Comparison of ENCODE assay signal across 40 cellular contexts in the genomic region with DNA sequence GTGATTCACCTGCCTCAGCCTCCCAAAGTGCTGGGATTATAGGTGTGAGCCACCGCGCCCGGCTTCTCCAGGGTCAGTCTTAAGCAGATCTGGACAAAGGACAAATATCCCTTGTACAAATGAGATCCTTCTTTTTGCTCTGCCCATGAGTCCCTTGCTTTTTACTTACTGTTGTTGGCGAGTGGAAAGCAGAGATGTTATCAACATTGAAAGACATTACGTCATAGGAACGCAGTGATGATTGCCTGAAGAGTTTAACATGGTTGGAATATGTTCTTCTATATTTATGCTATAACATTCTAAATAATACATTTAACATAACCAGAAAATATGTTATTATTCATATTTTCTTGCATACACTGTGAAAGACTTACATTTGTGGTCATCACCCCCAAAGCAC.
"Had no signal": no experiment of that assay in that cellular context is flagged by ENCODE, and none has a peak within 500 bp of the region (broad histone marks: within the 10 kb centered on the region; RNA-seq: fewer than 3 reads in every experiment).

No MANE protein-coding gene starts in this region.

- H3K9me3 ChIP-seq: adrenal gland, ascending aorta, body of pancreas, breast epithelium had no signal

- H3K4me1 ChIP-seq: ascending aorta, breast epithelium had no signal

- H3K27ac ChIP-seq: adrenal gland, ascending aorta, body of pancreas, brain microvascular endothelial cell, breast epithelium, cardiac muscle cell had no signal

- H3K4me3 Mint-ChIP-seq: activated naive CD4-positive, alpha-beta T cell treated with anti-CD3 and anti-CD28 coated beads for 36 hours; activated naive CD4-positive, alpha-beta T cell treated with anti-CD3 and anti-CD28 coated beads, Interleukin-2, amount 10 ng/mL, durations not matched to agents 7 days and 5 days; activated naive CD4-positive, alpha-beta T cell treated with anti-CD3 and anti-CD28 coated beads, Interleukin-2, amount 50 U/mL, for 24 hours; activated naive CD8-positive, alpha-beta T cell; activated naive CD8-positive, alpha-beta T cell treated with anti-CD3 and anti-CD28 coated beads for 36 hours; activated naive CD8-positive, alpha-beta T cell treated with anti-CD3 and anti-CD28 coated beads, Interleukin-2, amount 10 ng/mL, durations not matched to agents 7 days and 5 days; activated naive CD8-positive, alpha-beta T cell treated with anti-CD3 and anti-CD28 coated beads, Interleukin-2, amount 50 U/mL, for 24 hours; activated T-cell treated with anti-CD3 and anti-CD28 coated beads, Interleukin-2, amount 50 U/mL, for 24 hours; activated T-cell treated with anti-CD3 and anti-CD28 coated beads, Interleukin-2, amount 50 U/mL, for 4 hours; activated T-cell treated with anti-CD3 and anti-CD28 coated beads, Interleukin-2, amount 50 U/mL, for 72 hours; activated T-helper 1 cell treated with anti-CD3 and anti-CD28 coated beads, Interleukin-12 subunit alpha, Interleukin-12 subunit beta, Interleukin-2, Interleukin-4 antibody, amounts not matched to agents 30 ng/mL and 10 ng/mL and 1 ng/mL, durations not matched to agents 14 hours and 24 hours and 36 hours; activated T-helper 17 cell treated with anti-CD3 and anti-CD28 coated beads, Interleukin-2, amount 50 U/mL, for 72 hours; brain; central memory CD8-positive, alpha-beta T cell had no signal

- DNase-seq: activated effector memory CD4-positive, alpha-beta T cell treated with anti-CD3 and anti-CD28 coated beads, Interleukin-2, amount 50 U/mL, for 16 hours; activated effector memory CD4-positive, alpha-beta T cell treated with Interleukin-2 at 50 U/mL for 16 hours; activated gamma-delta T cell; activated gamma-delta T cell treated with Interleukin-2 at 50 U/mL for 16 hours; activated naive CD4-positive, alpha-beta T cell; activated naive CD4-positive, alpha-beta T cell treated with anti-CD3 and anti-CD28 coated beads for 36 hours; activated naive CD4-positive, alpha-beta T cell treated with anti-CD3 and anti-CD28 coated beads, Interleukin-2, amount 10 ng/mL, durations not matched to agents 7 days and 5 days; activated naive CD4-positive, alpha-beta T cell treated with anti-CD3 and anti-CD28 coated beads, Interleukin-2, amount 50 U/mL, for 16 hours; activated naive CD4-positive, alpha-beta T cell treated with Interleukin-2 at 50 U/mL for 16 hours; activated naive CD8-positive, alpha-beta T cell treated with anti-CD3 and anti-CD28 coated beads for 36 hours; activated naive CD8-positive, alpha-beta T cell treated with anti-CD3 and anti-CD28 coated beads, Interleukin-2, amount 10 ng/mL, durations not matched to agents 7 days and 5 days; activated naive CD8-positive, alpha-beta T cell treated with anti-CD3 and anti-CD28 coated beads, Interleukin-2, amount 50 U/mL, for 24 hours; activated T-cell treated with anti-CD3 and anti-CD28 coated beads, Interleukin-2, amount 50 U/mL, for 1 hour; activated T-cell treated with anti-CD3 and anti-CD28 coated beads, Interleukin-2, amount 50 U/mL, for 24 hours; activated T-cell treated with anti-CD3 and anti-CD28 coated beads, Interleukin-2, amount 50 U/mL, for 4 hours; activated T-cell treated with anti-CD3 and anti-CD28 coated beads, Interleukin-2, amount 50 U/mL, for 48 hours; activated T-cell treated with anti-CD3 and anti-CD28 coated beads, Interleukin-2, amount 50 U/mL, for 72 hours; adrenal gland; amniotic stem cell; amygdala; anterior cingulate cortex; aorta; body of pancreas; brain microvascular endothelial cell; caudate nucleus; central memory CD4-positive, alpha-beta T cell; cerebellar nuclear complex had no signal

- H3K27ac Mint-ChIP-seq: activated naive CD4-positive, alpha-beta T cell treated with anti-CD3 and anti-CD28 coated beads for 36 hours; activated naive CD4-positive, alpha-beta T cell treated with anti-CD3 and anti-CD28 coated beads, Interleukin-2, amount 10 ng/mL, durations not matched to agents 7 days and 5 days; activated naive CD4-positive, alpha-beta T cell treated with anti-CD3 and anti-CD28 coated beads, Interleukin-2, amount 50 U/mL, for 24 hours; activated naive CD4-positive, alpha-beta T cell treated with anti-CD3 and anti-CD28 coated beads, Interleukin-2, amount 50 U/mL, for 72 hours; activated naive CD8-positive, alpha-beta T cell; activated naive CD8-positive, alpha-beta T cell treated with anti-CD3 and anti-CD28 coated beads for 36 hours; activated naive CD8-positive, alpha-beta T cell treated with anti-CD3 and anti-CD28 coated beads, Interleukin-2, amount 10 ng/mL, durations not matched to agents 7 days and 5 days; activated naive CD8-positive, alpha-beta T cell treated with anti-CD3 and anti-CD28 coated beads, Interleukin-2, amount 50 U/mL, for 24 hours; activated T-cell treated with anti-CD3 and anti-CD28 coated beads, Interleukin-2, amount 50 U/mL, for 24 hours; activated T-cell treated with anti-CD3 and anti-CD28 coated beads, Interleukin-2, amount 50 U/mL, for 72 hours; activated T-helper 1 cell treated with anti-CD3 and anti-CD28 coated beads, Interleukin-12 subunit alpha, Interleukin-12 subunit beta, Interleukin-2, Interleukin-4 antibody, amounts not matched to agents 30 ng/mL and 10 ng/mL and 1 ng/mL, durations not matched to agents 14 hours and 24 hours and 36 hours; activated T-helper 17 cell treated with anti-CD3 and anti-CD28 coated beads, Interleukin-2, amount 50 U/mL, for 72 hours; activated T-helper 2 cell treated with anti-CD3 and anti-CD28 coated beads, Interferon-gamma antibody, Interleukin-2, Interleukin-4, amounts not matched to agents 10 μg/mL and 5 μg/mL and 100 μg/mL, durations not matched to agents 14 hours and 24 hours and 36 hours; brain had no signal

- H3K4me3 ChIP-seq: adrenal gland, ascending aorta, body of pancreas, breast epithelium, cardiac muscle cell had no signal

- H3K27me3 Mint-ChIP-seq: activated naive CD4-positive, alpha-beta T cell treated with anti-CD3 and anti-CD28 coated beads, Interleukin-2, amount 10 ng/mL, durations not matched to agents 7 days and 5 days; activated naive CD4-positive, alpha-beta T cell treated with anti-CD3 and anti-CD28 coated beads, Interleukin-2, amount 50 U/mL, for 24 hours; activated naive CD8-positive, alpha-beta T cell; activated naive CD8-positive, alpha-beta T cell treated with anti-CD3 and anti-CD28 coated beads for 36 hours; activated naive CD8-positive, alpha-beta T cell treated with anti-CD3 and anti-CD28 coated beads, Interleukin-2, amount 10 ng/mL, durations not matched to agents 7 days and 5 days; activated naive CD8-positive, alpha-beta T cell treated with anti-CD3 and anti-CD28 coated beads, Interleukin-2, amount 50 U/mL, for 24 hours; activated T-cell treated with anti-CD3 and anti-CD28 coated beads, Interleukin-2, amount 50 U/mL, for 24 hours; activated T-helper 17 cell treated with anti-CD3 and anti-CD28 coated beads, Interleukin-2, amount 50 U/mL, for 72 hours; brain; central memory CD8-positive, alpha-beta T cell had no signal

- H3K36me3 Mint-ChIP-seq: activated naive CD4-positive, alpha-beta T cell treated with anti-CD3 and anti-CD28 coated beads, Interleukin-2, amount 10 ng/mL, durations not matched to agents 7 days and 5 days; activated naive CD4-positive, alpha-beta T cell treated with anti-CD3 and anti-CD28 coated beads, Interleukin-2, amount 50 U/mL, for 24 hours; activated naive CD4-positive, alpha-beta T cell treated with anti-CD3 and anti-CD28 coated beads, Interleukin-2, amount 50 U/mL, for 72 hours; activated naive CD8-positive, alpha-beta T cell; activated naive CD8-positive, alpha-beta T cell treated with anti-CD3 and anti-CD28 coated beads for 36 hours; activated naive CD8-positive, alpha-beta T cell treated with anti-CD3 and anti-CD28 coated beads, Interleukin-2, amount 10 ng/mL, durations not matched to agents 7 days and 5 days; brain had no signal

- H3K27me3 ChIP-seq: adrenal gland, ascending aorta, body of pancreas, brain microvascular endothelial cell, breast epithelium, cardiac muscle cell had no signal

- H3K36me3 ChIP-seq: adrenal gland, ascending aorta, brain microvascular endothelial cell, breast epithelium, cardiac muscle cell had no signal

- H3K4me1 Mint-ChIP-seq: activated naive CD4-positive, alpha-beta T cell treated with anti-CD3 and anti-CD28 coated beads, Interleukin-2, amount 10 ng/mL, durations not matched to agents 7 days and 5 days; activated naive CD4-positive, alpha-beta T cell treated with anti-CD3 and anti-CD28 coated beads, Interleukin-2, amount 50 U/mL, for 24 hours; activated naive CD8-positive, alpha-beta T cell treated with anti-CD3 and anti-CD28 coated beads for 36 hours; activated naive CD8-positive, alpha-beta T cell treated with anti-CD3 and anti-CD28 coated beads, Interleukin-2, amount 10 ng/mL, durations not matched to agents 7 days and 5 days; activated naive CD8-positive, alpha-beta T cell treated with anti-CD3 and anti-CD28 coated beads, Interleukin-2, amount 50 U/mL, for 24 hours; activated T-helper 17 cell treated with anti-CD3 and anti-CD28 coated beads, Interleukin-2, amount 50 U/mL, for 72 hours; central memory CD8-positive, alpha-beta T cell had no signal

- H3K9me3 Mint-ChIP-seq: activated naive CD4-positive, alpha-beta T cell treated with anti-CD3 and anti-CD28 coated beads for 36 hours; activated naive CD4-positive, alpha-beta T cell treated with anti-CD3 and anti-CD28 coated beads, Interleukin-2, amount 10 ng/mL, durations not matched to agents 7 days and 5 days; activated naive CD4-positive, alpha-beta T cell treated with anti-CD3 and anti-CD28 coated beads, Interleukin-2, amount 50 U/mL, for 24 hours; activated naive CD4-positive, alpha-beta T cell treated with anti-CD3 and anti-CD28 coated beads, Interleukin-2, amount 50 U/mL, for 72 hours; activated naive CD8-positive, alpha-beta T cell treated with anti-CD3 and anti-CD28 coated beads for 36 hours; activated naive CD8-positive, alpha-beta T cell treated with anti-CD3 and anti-CD28 coated beads, Interleukin-2, amount 10 ng/mL, durations not matched to agents 7 days and 5 days; activated naive CD8-positive, alpha-beta T cell treated with anti-CD3 and anti-CD28 coated beads, Interleukin-2, amount 50 U/mL, for 24 hours; activated T-cell treated with anti-CD3 and anti-CD28 coated beads, Interleukin-2, amount 50 U/mL, for 24 hours; activated T-cell treated with anti-CD3 and anti-CD28 coated beads, Interleukin-2, amount 50 U/mL, for 4 hours; activated T-cell treated with anti-CD3 and anti-CD28 coated beads, Interleukin-2, amount 50 U/mL, for 72 hours; activated T-helper 1 cell treated with anti-CD3 and anti-CD28 coated beads, Interleukin-12 subunit alpha, Interleukin-12 subunit beta, Interleukin-2, Interleukin-4 antibody, amounts not matched to agents 30 ng/mL and 10 ng/mL and 1 ng/mL, durations not matched to agents 14 hours and 24 hours and 36 hours; activated T-helper 17 cell treated with anti-CD3 and anti-CD28 coated beads, Interleukin-2, amount 50 U/mL, for 72 hours; activated T-helper 2 cell treated with anti-CD3 and anti-CD28 coated beads, Interferon-gamma antibody, Interleukin-2, Interleukin-4, amounts not matched to agents 10 μg/mL and 5 μg/mL and 100 μg/mL, durations not matched to agents 14 hours and 24 hours and 36 hours; central memory CD8-positive, alpha-beta T cell had no signal

- ATAC-seq: activated naive CD4-positive, alpha-beta T cell treated with anti-CD3 and anti-CD28 coated beads, Interleukin-2, amount 50 U/mL, for 72 hours; activated naive CD8-positive, alpha-beta T cell treated with anti-CD3 and anti-CD28 coated beads, Interleukin-2, amount 50 U/mL, for 24 hours; activated T-cell treated with anti-CD3 and anti-CD28 coated beads, Interleukin-2, amount 50 U/mL, for 4 hours; activated T-cell treated with anti-CD3 and anti-CD28 coated beads, Interleukin-2, amount 50 U/mL, for 72 hours; activated T-helper 17 cell treated with anti-CD3 and anti-CD28 coated beads, Interleukin-2, amount 50 U/mL, for 72 hours; body of pancreas had no signal

- FAIRE-seq: astrocyte, bronchial epithelial cell had no signal
